ENCODE assay signal across 1 cellular context in the genomic region with DNA sequence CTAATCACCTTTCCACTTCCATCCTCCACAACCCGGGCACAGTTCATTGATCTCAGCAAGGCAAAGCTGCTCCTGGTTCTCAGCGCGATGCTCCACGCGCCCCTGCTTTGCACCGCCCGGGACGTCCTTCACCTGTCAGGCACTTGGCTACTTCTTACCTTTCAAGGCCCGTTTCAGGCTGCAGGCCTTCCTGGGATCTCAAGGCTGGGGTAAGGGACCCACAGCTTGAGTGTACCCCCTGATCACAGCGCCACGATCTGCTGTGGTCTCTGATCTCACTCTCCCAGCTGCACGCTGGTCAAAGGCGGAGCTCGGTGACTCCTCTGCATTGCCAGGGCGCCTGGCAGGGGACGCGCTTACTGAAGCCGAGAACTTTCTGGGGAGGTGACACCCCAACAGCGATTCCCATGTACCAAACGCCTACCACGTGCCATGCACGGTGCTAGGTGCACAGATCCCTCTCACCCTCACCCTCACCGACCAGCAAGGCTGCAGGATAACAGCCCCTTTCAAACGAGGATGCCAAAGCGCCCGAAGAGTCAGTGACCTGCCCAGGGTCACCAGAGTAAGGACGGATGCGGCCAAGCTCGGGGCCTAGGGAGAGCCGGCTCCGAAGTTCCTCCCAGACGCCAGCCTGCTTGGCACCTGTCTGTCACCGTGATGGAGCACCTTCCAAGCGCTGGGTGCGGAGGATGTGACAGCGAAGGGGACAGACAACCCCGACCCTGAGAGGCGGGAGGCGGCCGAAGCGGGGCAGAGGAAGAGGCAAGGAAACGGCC.
TF ChIP-seq lines count a peak whose summit lies in the region.

No MANE protein-coding gene starts in this region.

TF ChIP-seq in HepG2, 621 proteins besides CTCF, POLR2A, EP300 and RAD21 (continued from another document and continues in another):
- TF ChIP-seq, protein P1, sequence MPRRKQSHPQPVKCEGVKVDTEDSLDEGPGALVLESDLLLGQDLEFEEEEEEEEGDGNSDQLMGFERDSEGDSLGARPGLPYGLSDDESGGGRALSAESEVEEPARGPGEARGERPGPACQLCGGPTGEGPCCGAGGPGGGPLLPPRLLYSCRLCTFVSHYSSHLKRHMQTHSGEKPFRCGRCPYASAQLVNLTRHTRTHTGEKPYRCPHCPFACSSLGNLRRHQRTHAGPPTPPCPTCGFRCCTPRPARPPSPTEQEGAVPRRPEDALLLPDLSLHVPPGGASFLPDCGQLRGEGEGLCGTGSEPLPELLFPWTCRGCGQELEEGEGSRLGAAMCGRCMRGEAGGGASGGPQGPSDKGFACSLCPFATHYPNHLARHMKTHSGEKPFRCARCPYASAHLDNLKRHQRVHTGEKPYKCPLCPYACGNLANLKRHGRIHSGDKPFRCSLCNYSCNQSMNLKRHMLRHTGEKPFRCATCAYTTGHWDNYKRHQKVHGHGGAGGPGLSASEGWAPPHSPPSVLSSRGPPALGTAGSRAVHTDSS (CRISPR knock-in tag; conservative IDR thresholded peaks at IDR 0.05), result no peak
- TF ChIP-seq ZNF75D (CRISPR knock-in tag; IDR thresholded peaks at IDR 0.05; ENCODE audit: borderline replicate concordance) (no peak), NONO (IDR thresholded peaks at IDR 0.05) (no peak), NONO (CRISPR knock-in tag; conservative IDR thresholded peaks at IDR 0.05) (no peak; the same call in 1 of the 2 replicates), TEAD3 (CRISPR knock-in tag; optimal IDR thresholded peaks at IDR 0.05; ENCODE audit: borderline replicate concordance) (no peak), ZNF468 (CRISPR knock-in tag; IDR thresholded peaks at IDR 0.05) (no peak), YY1 (IDR thresholded peaks at IDR 0.05; ENCODE audit: insufficient read depth, insufficient replicate concordance, low read depth, low read length) (no peak), HOXA9 (CRISPR knock-in tag; IDR thresholded peaks at IDR 0.05; ENCODE audit: borderline replicate concordance) (no peak), ZBTB10 (CRISPR knock-in tag; IDR thresholded peaks at IDR 0.05; ENCODE audit: borderline replicate concordance) (peak; percentile 38; the same call in 1 of the 2 replicates), PAWR (CRISPR knock-in tag; IDR thresholded peaks at IDR 0.05; ENCODE audit: borderline replicate concordance) (no peak), ZNF207 (IDR thresholded peaks at IDR 0.05; ENCODE audit: borderline replicate concordance) (no peak), ONECUT2 (CRISPR knock-in tag; IDR thresholded peaks at IDR 0.05) (no peak), SMC3 (IDR thresholded peaks at IDR 0.05; ENCODE audit: low read length) (no peak), SMAD9 (CRISPR knock-in tag; IDR thresholded peaks at IDR 0.05) (no peak), MAZ (IDR thresholded peaks at IDR 0.05; ENCODE audit: borderline replicate concordance, low read depth, low read length) (no peak), MAZ (CRISPR knock-in tag; IDR thresholded peaks at IDR 0.05; ENCODE audit: low read depth) (0 out of 2 replicates have a peak, but pooled peaks have one; percentile 10), CBFB (CRISPR knock-in tag; IDR thresholded peaks at IDR 0.05) (no peak), SOX6 (IDR thresholded peaks at IDR 0.05) (no peak), SOX6 (CRISPR knock-in tag; IDR thresholded peaks at IDR 0.05) (no peak; the same call in 1 of the 2 replicates), EHMT2 (IDR thresholded peaks at IDR 0.05; ENCODE audit: borderline replicate concordance, low read depth, low read length) (no peak), U2AF2 (IDR thresholded peaks at IDR 0.05; ENCODE audit: low read depth, low read length) (no peak), ZNF577 (CRISPR knock-in tag; IDR thresholded peaks at IDR 0.05; ENCODE audit: borderline replicate concordance, low read depth) (no peak), ATRX (CRISPR knock-in tag; IDR thresholded peaks at IDR 0.05; ENCODE audit: borderline replicate concordance) (no peak), KDM5B (CRISPR knock-in tag; IDR thresholded peaks at IDR 0.05; ENCODE audit: borderline replicate concordance) (no peak; the same call in 1 of the 2 replicates), IRX3 (CRISPR knock-in tag; IDR thresholded peaks at IDR 0.05; ENCODE audit: borderline replicate concordance, low read depth) (no peak), ZNF777 (CRISPR knock-in tag; IDR thresholded peaks at IDR 0.05) (peak; percentile 65; the same call in 1 of the 2 replicates), SMARCE1 (IDR thresholded peaks at IDR 0.05; ENCODE audit: borderline replicate concordance) (no peak), SIX4 (CRISPR knock-in tag; IDR thresholded peaks at IDR 0.05) (no peak), ZFP37 (CRISPR knock-in tag; IDR thresholded peaks at IDR 0.05; ENCODE audit: borderline replicate concordance) (peak; percentile 71; the same call in 1 of the 2 replicates), ZNF660 (CRISPR knock-in tag; IDR thresholded peaks at IDR 0.05; ENCODE audit: borderline replicate concordance, low read depth) (no peak), ZNF564 (CRISPR knock-in tag; IDR thresholded peaks at IDR 0.05) (peak; percentile 70)
- TF ChIP-seq, protein P2, sequence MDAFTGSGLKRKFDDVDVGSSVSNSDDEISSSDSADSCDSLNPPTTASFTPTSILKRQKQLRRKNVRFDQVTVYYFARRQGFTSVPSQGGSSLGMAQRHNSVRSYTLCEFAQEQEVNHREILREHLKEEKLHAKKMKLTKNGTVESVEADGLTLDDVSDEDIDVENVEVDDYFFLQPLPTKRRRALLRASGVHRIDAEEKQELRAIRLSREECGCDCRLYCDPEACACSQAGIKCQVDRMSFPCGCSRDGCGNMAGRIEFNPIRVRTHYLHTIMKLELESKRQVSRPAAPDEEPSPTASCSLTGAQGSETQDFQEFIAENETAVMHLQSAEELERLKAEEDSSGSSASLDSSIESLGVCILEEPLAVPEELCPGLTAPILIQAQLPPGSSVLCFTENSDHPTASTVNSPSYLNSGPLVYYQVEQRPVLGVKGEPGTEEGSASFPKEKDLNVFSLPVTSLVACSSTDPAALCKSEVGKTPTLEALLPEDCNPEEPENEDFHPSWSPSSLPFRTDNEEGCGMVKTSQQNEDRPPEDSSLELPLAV (CRISPR knock-in tag; conservative IDR thresholded peaks at IDR 0.05; ENCODE audit: low read depth), result no peak
- TF ChIP-seq, protein P3, sequence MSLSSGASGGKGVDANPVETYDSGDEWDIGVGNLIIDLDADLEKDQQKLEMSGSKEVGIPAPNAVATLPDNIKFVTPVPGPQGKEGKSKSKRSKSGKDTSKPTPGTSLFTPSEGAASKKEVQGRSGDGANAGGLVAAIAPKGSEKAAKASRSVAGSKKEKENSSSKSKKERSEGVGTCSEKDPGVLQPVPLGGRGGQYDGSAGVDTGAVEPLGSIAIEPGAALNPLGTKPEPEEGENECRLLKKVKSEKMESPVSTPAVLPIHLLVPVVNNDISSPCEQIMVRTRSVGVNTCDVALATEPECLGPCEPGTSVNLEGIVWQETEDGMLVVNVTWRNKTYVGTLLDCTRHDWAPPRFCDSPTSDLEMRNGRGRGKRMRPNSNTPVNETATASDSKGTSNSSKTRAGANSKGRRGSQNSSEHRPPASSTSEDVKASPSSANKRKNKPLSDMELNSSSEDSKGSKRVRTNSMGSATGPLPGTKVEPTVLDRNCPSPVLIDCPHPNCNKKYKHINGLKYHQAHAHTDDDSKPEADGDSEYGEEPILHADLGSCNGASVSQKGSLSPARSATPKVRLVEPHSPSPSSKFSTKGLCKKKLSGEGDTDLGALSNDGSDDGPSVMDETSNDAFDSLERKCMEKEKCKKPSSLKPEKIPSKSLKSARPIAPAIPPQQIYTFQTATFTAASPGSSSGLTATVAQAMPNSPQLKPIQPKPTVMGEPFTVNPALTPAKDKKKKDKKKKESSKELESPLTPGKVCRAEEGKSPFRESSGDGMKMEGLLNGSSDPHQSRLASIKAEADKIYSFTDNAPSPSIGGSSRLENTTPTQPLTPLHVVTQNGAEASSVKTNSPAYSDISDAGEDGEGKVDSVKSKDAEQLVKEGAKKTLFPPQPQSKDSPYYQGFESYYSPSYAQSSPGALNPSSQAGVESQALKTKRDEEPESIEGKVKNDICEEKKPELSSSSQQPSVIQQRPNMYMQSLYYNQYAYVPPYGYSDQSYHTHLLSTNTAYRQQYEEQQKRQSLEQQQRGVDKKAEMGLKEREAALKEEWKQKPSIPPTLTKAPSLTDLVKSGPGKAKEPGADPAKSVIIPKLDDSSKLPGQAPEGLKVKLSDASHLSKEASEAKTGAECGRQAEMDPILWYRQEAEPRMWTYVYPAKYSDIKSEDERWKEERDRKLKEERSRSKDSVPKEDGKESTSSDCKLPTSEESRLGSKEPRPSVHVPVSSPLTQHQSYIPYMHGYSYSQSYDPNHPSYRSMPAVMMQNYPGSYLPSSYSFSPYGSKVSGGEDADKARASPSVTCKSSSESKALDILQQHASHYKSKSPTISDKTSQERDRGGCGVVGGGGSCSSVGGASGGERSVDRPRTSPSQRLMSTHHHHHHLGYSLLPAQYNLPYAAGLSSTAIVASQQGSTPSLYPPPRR (CRISPR knock-in tag; IDR thresholded peaks at IDR 0.05; ENCODE audit: borderline replicate concordance), result no peak
- TF ChIP-seq, protein P4, sequence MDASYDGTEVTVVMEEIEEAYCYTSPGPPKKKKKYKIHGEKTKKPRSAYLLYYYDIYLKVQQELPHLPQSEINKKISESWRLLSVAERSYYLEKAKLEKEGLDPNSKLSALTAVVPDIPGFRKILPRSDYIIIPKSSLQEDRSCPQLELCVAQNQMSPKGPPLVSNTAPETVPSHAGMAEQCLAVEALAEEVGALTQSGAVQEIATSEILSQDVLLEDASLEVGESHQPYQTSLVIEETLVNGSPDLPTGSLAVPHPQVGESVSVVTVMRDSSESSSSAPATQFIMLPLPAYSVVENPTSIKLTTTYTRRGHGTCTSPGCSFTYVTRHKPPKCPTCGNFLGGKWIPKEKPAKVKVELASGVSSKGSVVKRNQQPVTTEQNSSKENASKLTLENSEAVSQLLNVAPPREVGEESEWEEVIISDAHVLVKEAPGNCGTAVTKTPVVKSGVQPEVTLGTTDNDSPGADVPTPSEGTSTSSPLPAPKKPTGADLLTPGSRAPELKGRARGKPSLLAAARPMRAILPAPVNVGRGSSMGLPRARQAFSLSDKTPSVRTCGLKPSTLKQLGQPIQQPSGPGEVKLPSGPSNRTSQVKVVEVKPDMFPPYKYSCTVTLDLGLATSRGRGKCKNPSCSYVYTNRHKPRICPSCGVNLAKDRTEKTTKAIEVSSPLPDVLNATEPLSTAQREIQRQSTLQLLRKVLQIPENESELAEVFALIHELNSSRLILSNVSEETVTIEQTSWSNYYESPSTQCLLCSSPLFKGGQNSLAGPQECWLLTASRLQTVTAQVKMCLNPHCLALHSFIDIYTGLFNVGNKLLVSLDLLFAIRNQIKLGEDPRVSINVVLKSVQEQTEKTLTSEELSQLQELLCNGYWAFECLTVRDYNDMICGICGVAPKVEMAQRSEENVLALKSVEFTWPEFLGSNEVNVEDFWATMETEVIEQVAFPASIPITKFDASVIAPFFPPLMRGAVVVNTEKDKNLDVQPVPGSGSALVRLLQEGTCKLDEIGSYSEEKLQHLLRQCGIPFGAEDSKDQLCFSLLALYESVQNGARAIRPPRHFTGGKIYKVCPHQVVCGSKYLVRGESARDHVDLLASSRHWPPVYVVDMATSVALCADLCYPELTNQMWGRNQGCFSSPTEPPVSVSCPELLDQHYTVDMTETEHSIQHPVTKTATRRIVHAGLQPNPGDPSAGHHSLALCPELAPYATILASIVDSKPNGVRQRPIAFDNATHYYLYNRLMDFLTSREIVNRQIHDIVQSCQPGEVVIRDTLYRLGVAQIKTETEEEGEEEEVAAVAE (CRISPR knock-in tag; IDR thresholded peaks at IDR 0.05; ENCODE audit: borderline replicate concordance), result no peak; the same call in 1 of the 2 replicates
- TF ChIP-seq, protein P5, sequence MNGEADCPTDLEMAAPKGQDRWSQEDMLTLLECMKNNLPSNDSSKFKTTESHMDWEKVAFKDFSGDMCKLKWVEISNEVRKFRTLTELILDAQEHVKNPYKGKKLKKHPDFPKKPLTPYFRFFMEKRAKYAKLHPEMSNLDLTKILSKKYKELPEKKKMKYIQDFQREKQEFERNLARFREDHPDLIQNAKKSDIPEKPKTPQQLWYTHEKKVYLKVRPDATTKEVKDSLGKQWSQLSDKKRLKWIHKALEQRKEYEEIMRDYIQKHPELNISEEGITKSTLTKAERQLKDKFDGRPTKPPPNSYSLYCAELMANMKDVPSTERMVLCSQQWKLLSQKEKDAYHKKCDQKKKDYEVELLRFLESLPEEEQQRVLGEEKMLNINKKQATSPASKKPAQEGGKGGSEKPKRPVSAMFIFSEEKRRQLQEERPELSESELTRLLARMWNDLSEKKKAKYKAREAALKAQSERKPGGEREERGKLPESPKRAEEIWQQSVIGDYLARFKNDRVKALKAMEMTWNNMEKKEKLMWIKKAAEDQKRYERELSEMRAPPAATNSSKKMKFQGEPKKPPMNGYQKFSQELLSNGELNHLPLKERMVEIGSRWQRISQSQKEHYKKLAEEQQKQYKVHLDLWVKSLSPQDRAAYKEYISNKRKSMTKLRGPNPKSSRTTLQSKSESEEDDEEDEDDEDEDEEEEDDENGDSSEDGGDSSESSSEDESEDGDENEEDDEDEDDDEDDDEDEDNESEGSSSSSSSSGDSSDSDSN (CRISPR knock-in tag; IDR thresholded peaks at IDR 0.05), result peak; percentile 31
- TF ChIP-seq, protein P6, sequence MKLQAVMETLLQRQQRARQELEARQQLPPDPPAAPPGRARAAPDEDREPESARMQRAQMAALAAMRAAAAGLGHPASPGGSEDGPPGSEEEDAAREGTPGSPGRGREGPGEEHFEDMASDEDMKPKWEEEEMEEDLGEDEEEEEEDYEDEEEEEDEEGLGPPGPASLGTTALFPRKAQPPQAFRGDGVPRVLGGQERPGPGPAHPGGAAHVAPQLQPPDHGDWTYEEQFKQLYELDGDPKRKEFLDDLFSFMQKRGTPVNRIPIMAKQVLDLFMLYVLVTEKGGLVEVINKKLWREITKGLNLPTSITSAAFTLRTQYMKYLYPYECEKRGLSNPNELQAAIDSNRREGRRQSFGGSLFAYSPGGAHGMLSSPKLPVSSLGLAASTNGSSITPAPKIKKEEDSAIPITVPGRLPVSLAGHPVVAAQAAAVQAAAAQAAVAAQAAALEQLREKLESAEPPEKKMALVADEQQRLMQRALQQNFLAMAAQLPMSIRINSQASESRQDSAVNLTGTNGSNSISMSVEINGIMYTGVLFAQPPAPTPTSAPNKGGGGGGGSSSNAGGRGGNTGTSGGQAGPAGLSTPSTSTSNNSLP (IDR thresholded peaks at IDR 0.05; ENCODE audit: low read depth, low read length), result no peak
